ENCODE assay signal across 8 cellular contexts in the genomic region with DNA sequence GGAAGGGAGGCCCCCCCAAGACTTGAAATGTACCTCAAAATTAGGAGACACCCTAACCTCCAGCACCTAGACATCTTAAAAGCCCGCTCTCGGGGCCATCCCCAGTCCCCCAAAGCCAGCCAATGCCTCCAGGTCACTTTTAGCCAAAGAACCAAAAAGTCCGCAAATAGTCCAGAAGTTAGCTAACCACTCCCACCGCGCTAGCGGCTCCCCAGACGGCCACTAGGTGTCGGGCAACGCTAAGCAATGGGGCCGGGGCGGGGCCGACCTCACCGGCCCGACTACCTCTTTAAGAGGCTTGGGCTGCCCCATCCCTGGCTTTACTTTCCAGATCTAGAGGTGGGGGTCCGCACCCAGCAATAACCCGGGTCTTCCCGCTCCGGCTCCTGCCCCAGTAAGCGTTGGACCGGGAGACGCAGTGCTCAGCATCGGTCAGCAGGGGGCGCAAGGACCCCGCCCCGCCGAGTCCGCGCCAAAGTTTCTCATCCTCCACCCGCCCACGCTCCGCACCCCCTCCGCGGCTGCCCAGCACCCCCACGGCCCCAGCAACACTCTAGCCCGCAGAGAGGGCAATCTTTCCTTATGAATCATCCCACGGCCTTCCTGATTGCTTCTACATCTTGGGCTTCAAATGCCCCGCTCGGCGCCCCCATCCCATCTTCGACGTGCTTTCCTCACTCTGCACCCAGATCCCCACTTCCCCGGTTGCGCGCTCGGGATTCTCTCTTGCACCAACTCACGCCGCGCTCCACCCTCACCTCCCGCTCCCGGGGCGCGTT. TPM values are rescaled to one million over a fixed set of nuclear protein-coding genes. Genes with fewer than 3 reads are reported as not detected.
DNase-seq lines count a peak whose midpoint lies in the region; ATAC-seq and TF ChIP-seq lines count a peak whose summit lies in the region.

No MANE protein-coding gene starts in this region.

- POLR2A ChIA-PET in CD4-positive, alpha-beta memory T cell (lab: Charles Lee; ENCODE audit: partially characterized antibody): no interaction called here

- TF ChIP-seq CTCF in osteocyte (IDR thresholded peaks at IDR 0.05): peak; percentile 99

- H3K9me3 ChIP-seq in CD4-positive, alpha-beta memory T cell (ENCODE audit: control insufficient read depth in 1 of 2, low read length in 2 of 2): no peaks in the 10 kb centered on the region
- peaks cover 3% of the 10 kb centered on the region for H3K9me3 ChIP-seq in thymus (ENCODE audit: control insufficient read depth)

- H3K4me1 ChIP-seq in CD4-positive, alpha-beta memory T cell (ENCODE audit: insufficient read depth, low read length): peaks cover 16% of the 10 kb centered on the region
- H3K4me1 ChIP-seq in thymus (ENCODE audit: control insufficient read depth, insufficient read depth, low read length): peaks cover 11% of the 10 kb centered on the region

- DNase-seq in CD4-positive, alpha-beta memory T cell: peak; percentile 79 to 81 (median 80)
- DNase-seq in M059J (ENCODE audit: low read depth) (peak; percentile 89), head of caudate nucleus (peak; percentile 60 to 91 (median 82)), osteocyte (ENCODE audit: extremely low spot score, unreplicated experiment) (peak; percentile 97)

- H3K4me1 Mint-ChIP-seq in CD4-positive, alpha-beta memory T cell: peaks cover 8 to 39% (median 18%) of the 10 kb centered on the region in 4 donors
- H3K4me1 Mint-ChIP-seq in activated naive CD4-positive, alpha-beta T cell treated with anti-CD3 and anti-CD28 coated beads, Interleukin-2, amount 50 U/mL, for 24 hours: peaks cover 17% of the 10 kb centered on the region
- H3K4me1 Mint-ChIP-seq in osteocyte (ENCODE audit: unreplicated experiment): peaks cover 74% of the 10 kb centered on the region

- H3K4me3 ChIP-seq in CD4-positive, alpha-beta memory T cell (ENCODE audit: low read length in 2 of 2): peak overlapping the region in 1 of 2 donors; percentile 50
- peak overlapping the region; percentile 45 for H3K4me3 ChIP-seq in thymus (ENCODE audit: low read length)

- no peaks in the 10 kb centered on the region for H3K36me3 Mint-ChIP-seq in CD4-positive, alpha-beta memory T cell
- H3K36me3 Mint-ChIP-seq in activated naive CD4-positive, alpha-beta T cell treated with anti-CD3 and anti-CD28 coated beads, Interleukin-2, amount 50 U/mL, for 24 hours: no peaks in the 10 kb centered on the region
- H3K36me3 Mint-ChIP-seq in osteocyte (ENCODE audit: unreplicated experiment): peaks cover 51% of the 10 kb centered on the region

- H3K4me3 Mint-ChIP-seq in CD4-positive, alpha-beta memory T cell: peak overlapping the region; percentile 50 to 84 (median 75)
- H3K4me3 Mint-ChIP-seq in activated naive CD4-positive, alpha-beta T cell treated with anti-CD3 and anti-CD28 coated beads, Interleukin-2, amount 50 U/mL, for 24 hours: peak overlapping the region; percentile 83
- peak overlapping the region; percentile 96 for H3K4me3 Mint-ChIP-seq in osteocyte (ENCODE audit: unreplicated experiment)

- H3K27ac ChIP-seq in CD4-positive, alpha-beta memory T cell (ENCODE audit: low read depth, low read length): peak overlapping the region; percentile 6
- H3K27ac ChIP-seq in thymus (ENCODE audit: low read depth): no peak overlapping the region

- H3K9me3 Mint-ChIP-seq in CD4-positive, alpha-beta memory T cell: no peaks in the 10 kb centered on the region
- H3K9me3 Mint-ChIP-seq in activated naive CD4-positive, alpha-beta T cell treated with anti-CD3 and anti-CD28 coated beads, Interleukin-2, amount 50 U/mL, for 24 hours: no peaks in the 10 kb centered on the region
- no peaks in the 10 kb centered on the region for H3K9me3 Mint-ChIP-seq in osteocyte (ENCODE audit: unreplicated experiment)

- intact Hi-C loops in CD4-positive, alpha-beta memory T cell (cut with micrococcal nuclease): loop anchor here (1.0 kb wide), 2 partner anchors 73 to 97 kb away; no protein-coding TSS in a partner anchor
- intact Hi-C loops in head of caudate nucleus (cut with DNase I): loop anchor here (2.0 kb wide), 1 partner anchor 96 kb away; no protein-coding TSS in a partner anchor

- ATAC-seq in GM21515 (IDR thresholded peaks at IDR 0.05; ENCODE audit: unreplicated experiment) (peak; percentile 66), SK-N-SH treated with all-trans-retinoic acid at 6 μM for 48 hours (peak; percentile 74)

- H3K27me3 Mint-ChIP-seq in CD4-positive, alpha-beta memory T cell: peaks cover 32 to 60% of the 10 kb centered on the region in 2 donors
- peaks cover 36% of the 10 kb centered on the region for H3K27me3 Mint-ChIP-seq in activated naive CD4-positive, alpha-beta T cell treated with anti-CD3 and anti-CD28 coated beads, Interleukin-2, amount 50 U/mL, for 24 hours
- no peaks in the 10 kb centered on the region for H3K27me3 Mint-ChIP-seq in osteocyte (ENCODE audit: unreplicated experiment)

- WGBS in thymus: 2% methylated on average over 52 of the region's 52 CpGs

- CTCF ChIA-PET in CD4-positive, alpha-beta memory T cell (lab: Charles Lee; ENCODE audit: partially characterized antibody): interaction anchor here (0.6 to 5.6 kb wide), 32 partner anchors 9 to 1874 kb away, joined by 3 to 107 read pairs (median 4); partner anchors contain the start of genes LRRC59, PDK2 and TMEM92

- H3K27me3 ChIP-seq in CD4-positive, alpha-beta memory T cell (ENCODE audit: insufficient read depth, low read length): peaks cover 17% of the 10 kb centered on the region
- peaks cover 40% of the 10 kb centered on the region for H3K27me3 ChIP-seq in thymus (ENCODE audit: control insufficient read depth, insufficient read depth)

- H3K27ac Mint-ChIP-seq in CD4-positive, alpha-beta memory T cell: peak overlapping the region; percentile 80 to 95 (median 91)
- no peak overlapping the region for H3K27ac Mint-ChIP-seq in activated naive CD4-positive, alpha-beta T cell treated with anti-CD3 and anti-CD28 coated beads, Interleukin-2, amount 50 U/mL, for 24 hours
- H3K27ac Mint-ChIP-seq in osteocyte (ENCODE audit: unreplicated experiment): peak overlapping the region; percentile 100

- no peaks in the 10 kb centered on the region for H3K36me3 ChIP-seq in CD4-positive, alpha-beta memory T cell (ENCODE audit: insufficient read depth, low read length)
- H3K36me3 ChIP-seq in thymus (ENCODE audit: control insufficient read depth, insufficient read depth): no peaks in the 10 kb centered on the region

TF ChIP-seq in SK-N-SH treated with all-trans-retinoic acid at 6 μM for 48 hours, 23 proteins besides CTCF, POLR2A, EP300 and RAD21:
- TF ChIP-seq, protein P1, sequence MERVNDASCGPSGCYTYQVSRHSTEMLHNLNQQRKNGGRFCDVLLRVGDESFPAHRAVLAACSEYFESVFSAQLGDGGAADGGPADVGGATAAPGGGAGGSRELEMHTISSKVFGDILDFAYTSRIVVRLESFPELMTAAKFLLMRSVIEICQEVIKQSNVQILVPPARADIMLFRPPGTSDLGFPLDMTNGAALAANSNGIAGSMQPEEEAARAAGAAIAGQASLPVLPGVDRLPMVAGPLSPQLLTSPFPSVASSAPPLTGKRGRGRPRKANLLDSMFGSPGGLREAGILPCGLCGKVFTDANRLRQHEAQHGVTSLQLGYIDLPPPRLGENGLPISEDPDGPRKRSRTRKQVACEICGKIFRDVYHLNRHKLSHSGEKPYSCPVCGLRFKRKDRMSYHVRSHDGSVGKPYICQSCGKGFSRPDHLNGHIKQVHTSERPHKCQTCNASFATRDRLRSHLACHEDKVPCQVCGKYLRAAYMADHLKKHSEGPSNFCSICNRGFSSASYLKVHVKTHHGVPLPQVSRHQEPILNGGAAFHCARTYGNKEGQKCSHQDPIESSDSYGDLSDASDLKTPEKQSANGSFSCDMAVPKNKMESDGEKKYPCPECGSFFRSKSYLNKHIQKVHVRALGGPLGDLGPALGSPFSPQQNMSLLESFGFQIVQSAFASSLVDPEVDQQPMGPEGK (CRISPR knock-in tag; IDR thresholded peaks at IDR 0.05; ENCODE audit: borderline replicate concordance): peak; percentile 80; the same call in 1 of the 2 replicates
- no peak for TF ChIP-seq ESRRG (CRISPR knock-in tag; IDR thresholded peaks at IDR 0.05)

RNA-seq across cellular contexts. Expression of gene COL1A1, which starts 0.8 kb away (rescaled TPM):
- total RNA-seq in CD4-positive, alpha-beta memory T cell: 1 to 10 TPM; 1.0 to 1.6 TPM
- polyA plus RNA-seq in CD4-positive, alpha-beta memory T cell: not detected
- 41.9 and 81.3 TPM in 2 replicates for total RNA-seq in M059J (2014; rRNA removed; shearing (Covaris generic))
- 25,918 and 28,023 TPM in 2 replicates for total RNA-seq in osteocyte
- 14.4 TPM for polyA plus RNA-seq in thymus

RNA-seq across cellular contexts. Expression of gene SGCA, which starts 34.8 kb away (rescaled TPM):
- not detected for total RNA-seq in CD4-positive, alpha-beta memory T cell
- polyA plus RNA-seq in CD4-positive, alpha-beta memory T cell: not detected
- not detected in 2 replicates for total RNA-seq in M059J (2014; rRNA removed; shearing (Covaris generic))
- total RNA-seq in osteocyte: 12.0 and 13.0 TPM in 2 replicates
- polyA plus RNA-seq in thymus: 5.4 TPM

RNA-seq across cellular contexts. Expression of gene PPP1R9B, which starts 50.2 kb away (rescaled TPM):
- total RNA-seq in CD4-positive, alpha-beta memory T cell: 10 to 100 TPM; 97.5 to 99.7 TPM
- 1 to 10 TPM in 1 of 2 donors, under 1 TPM in 1; 0.48 to 2.2 TPM for polyA plus RNA-seq in CD4-positive, alpha-beta memory T cell
- 14.6 and 36.1 TPM in 2 replicates for total RNA-seq in M059J (2014; rRNA removed; shearing (Covaris generic))
- 175 and 176 TPM in 2 replicates for total RNA-seq in osteocyte
- 47.9 TPM for polyA plus RNA-seq in thymus

Comparison
In these comparisons a context has a peak if more than half of its experiments do, and no peak if none do; other contexts are left out.
1. RNA of gene COL1A1, which starts 0.8 kb away (total RNA-seq): 25,918 to 28,023 TPM in osteocyte; 41.9 to 81.3 TPM in M059J and 1.0 to 1.6 TPM in CD4-positive, alpha-beta memory T cell; every median in the first group is over 100 times any median in the second.
2. RNA of gene SGCA, which starts 34.8 kb away (total RNA-seq): 12.0 to 13.0 TPM in osteocyte; not detected in CD4-positive, alpha-beta memory T cell and not detected in M059J; every median in the first group is over 10 times any median in the second.
3. Peak in every context shown above with its lines, with median percentiles within 50 percentile points of each other: DNase-seq and H3K4me3 Mint-ChIP-seq.